Comparison of ENCODE assay signal across 22 cellular contexts in genomic region chr2:74447230-74447999, GRCh38.
"Had no signal": no experiment of that assay in that cellular context is flagged by ENCODE, and none has a peak within 500 bp of the region (broad histone marks: within the 10 kb centered on the region; RNA-seq: fewer than 3 reads in every experiment).

No MANE protein-coding gene starts in this region.

- H3K27me3 ChIP-seq: foreskin keratinocyte, tibial artery, upper lobe of left lung, uterus had no signal

- H3K4me1 ChIP-seq: left lung, psoas muscle, sigmoid colon, tibial artery, uterus had no signal

- DNase-seq: effector CD4-positive, alpha-beta T cell; endodermal cell; erythroblast; foreskin keratinocyte; heart left ventricle; hippocampal formation; left lung; lower lobe of right lung; naive B cell; nephron progenitor cell; psoas muscle; sigmoid colon; stimulated activated CD4-positive, alpha-beta T cell treated with anti-CD3 and anti-CD28 coated beads, Interleukin-2, amount 100 ng/mL, for 48 hours; stimulated activated naive CD8-positive, alpha-beta T cell treated with anti-CD3 and anti-CD28 coated beads, Interleukin-15, Interleukin-2, amounts not matched to agents 100 U/mL and 50 U/mL, for 24 hours; tibial artery; upper lobe of left lung; uterus had no signal

- H3K36me3 Mint-ChIP-seq: memory B cell, mesothelial cell of epicardium, naive B cell had no signal

- H3K4me3 Mint-ChIP-seq: endodermal cell, memory B cell, mesothelial cell of epicardium, naive B cell, nephron progenitor cell had no signal

- H3K27ac ChIP-seq: coronary artery, foreskin keratinocyte, heart left ventricle, left lung, lower lobe of right lung, psoas muscle, sigmoid colon, skin epidermis, tibial artery, upper lobe of left lung, uterus had no signal

- H3K9me3 Mint-ChIP-seq: endodermal cell, memory B cell, mesothelial cell of epicardium, naive B cell, nephron progenitor cell had no signal

- ATAC-seq: foreskin keratinocyte; heart left ventricle; left lung; lower lobe of right lung; psoas muscle; stimulated activated naive CD8-positive, alpha-beta T cell treated with anti-CD3 and anti-CD28 coated beads, Interleukin-15, Interleukin-2, amounts not matched to agents 100 U/mL and 50 U/mL, for 24 hours had no signal

- H3K36me3 ChIP-seq: heart left ventricle, left lung, lower lobe of right lung, sigmoid colon, tibial artery, upper lobe of left lung, uterus had no signal

- H3K4me3 ChIP-seq: coronary artery, heart left ventricle, left lung, lower lobe of right lung, psoas muscle, sigmoid colon, skin epidermis, tibial artery, upper lobe of left lung, uterus had no signal

- H3K9me3 ChIP-seq: heart left ventricle, left lung, lower lobe of right lung, psoas muscle, sigmoid colon, tibial artery, upper lobe of left lung, uterus had no signal

- FAIRE-seq: endothelial cell of umbilical vein had no signal

- H3K27ac Mint-ChIP-seq: endodermal cell, memory B cell, mesothelial cell of epicardium, nephron progenitor cell had no signal
